21 cellular contexts compared by ENCODE assay signal in genomic region chr4:104905546-104905945, GRCh38.
"Had no signal": no experiment of that assay in that cellular context is flagged by ENCODE, and none has a peak within 500 bp of the region (broad histone marks: within the 10 kb centered on the region; RNA-seq: fewer than 3 reads in every experiment).

No MANE protein-coding gene starts in this region.

- H3K27ac ChIP-seq: colonic mucosa, heart right ventricle, left ventricle myocardium inferior, lower lobe of right lung, spleen, tibial artery, upper lobe of left lung had no signal

- DNase-seq: colonic mucosa; effector CD4-positive, alpha-beta T cell; heart right ventricle; hypothalamus; islet precursor cell; left ventricle myocardium inferior; lower lobe of right lung; midbrain; nephron progenitor cell; posterior cingulate gyrus; spleen; stimulated activated CD4-positive, alpha-beta T cell treated with anti-CD3 and anti-CD28 coated beads, Interleukin-15, amount 100 ng/mL, for 24 hours; stimulated activated CD4-positive, alpha-beta T cell treated with anti-CD3 and anti-CD28 coated beads, Interleukin-1b, Interleukin-23, amount 100 ng/mL, for 48 hours; stimulated activated CD4-positive, alpha-beta T cell treated with anti-CD3 and anti-CD28 coated beads, Interleukin-4, amount 100 ng/mL, for 24 hours; tibial artery; upper lobe of left lung; uterus had no signal

- H3K4me1 Mint-ChIP-seq: memory B cell; stimulated activated memory B cell treated with anti-CD40 and anti-IgM and Interleukin-4, amounts not matched to agents 10 μg/mL and 1 μg/mL and 100 μg/mL, for 72 hours had no signal

- H3K4me3 ChIP-seq: colonic mucosa, heart right ventricle, left ventricle myocardium inferior, lower lobe of right lung, spleen, tibial artery, upper lobe of left lung, uterus had no signal

- H3K36me3 Mint-ChIP-seq: memory B cell; stimulated activated memory B cell treated with anti-CD40 and anti-IgM and Interleukin-4, amounts not matched to agents 10 μg/mL and 1 μg/mL and 100 μg/mL, for 72 hours had no signal

- H3K27ac Mint-ChIP-seq: memory B cell; nephron progenitor cell; stimulated activated memory B cell treated with anti-CD40 and anti-IgM and Interleukin-4, amounts not matched to agents 10 μg/mL and 1 μg/mL and 100 μg/mL, for 72 hours; stimulated activated naive CD8-positive, alpha-beta T cell treated with anti-CD3 and anti-CD28 coated beads, Interleukin-15, Interleukin-2, amounts not matched to agents 100 ng/mL and 50 ng/mL, for 24 hours had no signal

- H3K27me3 ChIP-seq: colonic mucosa, spleen, tibial artery, upper lobe of left lung, uterus had no signal

- H3K4me1 ChIP-seq: colonic mucosa, heart right ventricle, left ventricle myocardium inferior, lower lobe of right lung, spleen, tibial artery, upper lobe of left lung had no signal

- H3K27me3 Mint-ChIP-seq: memory B cell; stimulated activated memory B cell treated with anti-CD40 and anti-IgM and Interleukin-4, amounts not matched to agents 10 μg/mL and 1 μg/mL and 100 μg/mL, for 72 hours; stimulated activated naive CD8-positive, alpha-beta T cell treated with anti-CD3 and anti-CD28 coated beads, Interleukin-15, Interleukin-2, amounts not matched to agents 100 ng/mL and 50 ng/mL, for 24 hours had no signal

- H3K9me3 ChIP-seq: colonic mucosa, heart right ventricle, left ventricle myocardium inferior, lower lobe of right lung, spleen, tibial artery, upper lobe of left lung, uterus had no signal

- H3K36me3 ChIP-seq: colonic mucosa, heart right ventricle, left ventricle myocardium inferior, lower lobe of right lung, spleen, tibial artery, upper lobe of left lung, uterus had no signal

- H3K9me3 Mint-ChIP-seq: memory B cell; nephron progenitor cell; stimulated activated memory B cell treated with anti-CD40 and anti-IgM and Interleukin-4, amounts not matched to agents 10 μg/mL and 1 μg/mL and 100 μg/mL, for 72 hours; stimulated activated naive CD8-positive, alpha-beta T cell treated with anti-CD3 and anti-CD28 coated beads, Interleukin-15, Interleukin-2, amounts not matched to agents 100 ng/mL and 50 ng/mL, for 24 hours had no signal

- FAIRE-seq: frontal cortex had no signal

- ATAC-seq: heart right ventricle; lower lobe of right lung; stimulated activated memory B cell treated with anti-CD40 and anti-IgM and Interleukin-4, amounts not matched to agents 10 μg/mL and 1 μg/mL and 100 μg/mL, for 72 hours had no signal

- H3K4me3 Mint-ChIP-seq: memory B cell; nephron progenitor cell; stimulated activated memory B cell treated with anti-CD40 and anti-IgM and Interleukin-4, amounts not matched to agents 10 μg/mL and 1 μg/mL and 100 μg/mL, for 72 hours; stimulated activated naive CD8-positive, alpha-beta T cell treated with anti-CD3 and anti-CD28 coated beads, Interleukin-15, Interleukin-2, amounts not matched to agents 100 ng/mL and 50 ng/mL, for 24 hours had no signal
